18 cellular contexts compared by ENCODE assay signal in genomic region chr4:156128616-156129015, GRCh38.
A peak's percentile ranks its signal among the peaks of the same experiment; 100 is the strongest.
DNase-seq lines count a peak whose midpoint lies in the region; ATAC-seq and TF ChIP-seq lines count a peak whose summit lies in the region.
"Had no signal": no experiment of that assay in that cellular context is flagged by ENCODE, and none has a peak within 500 bp of the region (broad histone marks: within the 10 kb centered on the region; RNA-seq: fewer than 3 reads in every experiment).

No MANE protein-coding gene starts in this region.

- TF ChIP-seq CTCF in mammary epithelial cell (conservative IDR thresholded peaks at IDR 0.05 in 1 of 2, IDR thresholded peaks at IDR 0.05 in 1 of 2; ENCODE audit: extremely low read depth in 1 of 2, insufficient read depth in 1 of 2, low read depth in 1 of 2, low read length in 2 of 2) = no peak
- no peak for TF ChIP-seq CTCF in breast epithelium (IDR thresholded peaks at IDR 0.05)
- TF ChIP-seq CTCF in epithelial cell of esophagus (IDR thresholded peaks at IDR 0.05; ENCODE audit: insufficient read depth, low read depth, low read length, missing control alignments) = no peak

- DNase-seq in mammary epithelial cell (peak; percentile 45), breast epithelium (ENCODE audit: low spot score in 2 of 2) (no peak), epithelial cell of esophagus (ENCODE audit: low read depth) (peak; percentile 65)
- no peak for DNase-seq in CD4-positive, alpha-beta memory T cell
- DNase-seq: ACHN; BE2C; C1 segment of cervical spinal cord; Caco-2; Calu3; CD4-positive, CD25-positive, alpha-beta regulatory T cell; CD8-positive, alpha-beta T cell; DMS79 treated with DMSO at 0.1 percent for 48 hours; GF-D8 had no signal

- H3K4me3 Mint-ChIP-seq in CD4-positive, alpha-beta memory T cell = no peak overlapping the region
- H3K4me3 Mint-ChIP-seq: CD14-positive monocyte; CD4-positive, CD25-positive, alpha-beta regulatory T cell; CD8-positive, alpha-beta T cell had no signal

- CTCF ChIA-PET in mammary epithelial cell (lab: Charles Lee; ENCODE audit: low non-redundant PET) = no interaction called here
- CTCF ChIA-PET in CD4-positive, alpha-beta memory T cell (lab: Charles Lee; ENCODE audit: partially characterized antibody) = no interaction called here

- no peaks in the 10 kb centered on the region for H4K20me1 ChIP-seq in mammary epithelial cell (ENCODE audit: insufficient read depth, low read length)
- H4K20me1 ChIP-seq: BLaER1 had no signal

- H3K27ac ChIP-seq in mammary epithelial cell (ENCODE audit: insufficient read depth, low read depth, low read length) = no peak overlapping the region
- no peak overlapping the region for H3K27ac ChIP-seq in breast epithelium
- no peak overlapping the region for H3K27ac ChIP-seq in CD4-positive, alpha-beta memory T cell (ENCODE audit: low read depth, low read length)
- H3K27ac ChIP-seq: 22Rv1, A549, BLaER1 had no signal

- H3K4me1 Mint-ChIP-seq in CD4-positive, alpha-beta memory T cell = no peaks in the 10 kb centered on the region
- H3K4me1 Mint-ChIP-seq: CD14-positive monocyte; CD4-positive, CD25-positive, alpha-beta regulatory T cell had no signal

- no peak overlapping the region for H2AFZ ChIP-seq in mammary epithelial cell (ENCODE audit: low read depth, low read length)

- no peak overlapping the region for H3K4me2 ChIP-seq in mammary epithelial cell (ENCODE audit: insufficient read depth, low read depth, low read length)
- H3K4me2 ChIP-seq: A549, BLaER1 had no signal

- H3K36me3 Mint-ChIP-seq in CD4-positive, alpha-beta memory T cell = no peaks in the 10 kb centered on the region
- H3K36me3 Mint-ChIP-seq: CD14-positive monocyte; CD4-positive, CD25-positive, alpha-beta regulatory T cell; CD8-positive, alpha-beta T cell had no signal

- no peaks in the 10 kb centered on the region for H3K27me3 ChIP-seq in mammary epithelial cell (ENCODE audit: insufficient read depth, low read length)
- H3K27me3 ChIP-seq in breast epithelium = no peaks in the 10 kb centered on the region
- H3K27me3 ChIP-seq in CD4-positive, alpha-beta memory T cell (ENCODE audit: insufficient read depth, low read length) = no peaks in the 10 kb centered on the region
- H3K27me3 ChIP-seq: BE2C, BLaER1 had no signal

- BruUV-seq in mammary epithelial cell (replicated peaks; lab: Mats Ljungman, UMichigan) = no TSS peak

- H3K9me3 ChIP-seq in mammary epithelial cell (replicated peaks; ENCODE audit: insufficient read depth, low read length) (no peaks in the 10 kb centered on the region), breast epithelium (peaks cover 0 to 6% of the 10 kb centered on the region in 2 donors)
- H3K9me3 ChIP-seq in CD4-positive, alpha-beta memory T cell (ENCODE audit: control insufficient read depth in 1 of 2, low read length in 2 of 2) = no peaks in the 10 kb centered on the region
- H3K9me3 ChIP-seq: A549, BE2C, BLaER1 had no signal

- no peak for ATAC-seq in HG02610 (IDR thresholded peaks at IDR 0.05; ENCODE audit: unreplicated experiment)
- ATAC-seq: A549; CD8-positive, alpha-beta T cell had no signal

- H3K27me3 Mint-ChIP-seq in CD4-positive, alpha-beta memory T cell = no peaks in the 10 kb centered on the region
- H3K27me3 Mint-ChIP-seq: CD4-positive, CD25-positive, alpha-beta regulatory T cell had no signal

- dilution Hi-C loops in mammary epithelial cell (cut with HindIII; ENCODE audit: low sequenced_read_pairs) = no loop called here

- POLR2A ChIA-PET in CD4-positive, alpha-beta memory T cell (lab: Charles Lee; ENCODE audit: partially characterized antibody) = no interaction called here

- H3K4me3 ChIP-seq in mammary epithelial cell (replicated peaks in 1 of 3; ENCODE audit: insufficient read depth in 1 of 3, low read depth in 2 of 3, low read length in 3 of 3) (no peak overlapping the region), breast epithelium (no peak overlapping the region), epithelial cell of esophagus (ENCODE audit: low read length) (no peak overlapping the region)
- no peak overlapping the region for H3K4me3 ChIP-seq in CD4-positive, alpha-beta memory T cell (ENCODE audit: low read length in 2 of 2)
- H3K4me3 ChIP-seq: A549, BLaER1 had no signal

- peak overlapping the region in 1 of 7 donors; percentile 37 for H3K27ac Mint-ChIP-seq in CD4-positive, alpha-beta memory T cell
- H3K27ac Mint-ChIP-seq: CD4-positive, CD25-positive, alpha-beta regulatory T cell; CD8-positive, alpha-beta T cell had no signal

- H3K9me3 Mint-ChIP-seq in CD4-positive, alpha-beta memory T cell = peaks cover 0 to 20% (median 6%) of the 10 kb centered on the region in 8 donors

- 100% methylated on average over 1 of the region's 1 CpG for WGBS in mammary epithelial cell (ENCODE audit: low coverage, missing lambda C conversion rate)

- no peaks in the 10 kb centered on the region for H3K79me2 ChIP-seq in mammary epithelial cell (ENCODE audit: insufficient read depth, low read length)

- H3K36me3 ChIP-seq in mammary epithelial cell (ENCODE audit: insufficient read depth, low read length) (no peaks in the 10 kb centered on the region), breast epithelium (no peaks in the 10 kb centered on the region)
- H3K36me3 ChIP-seq in CD4-positive, alpha-beta memory T cell (ENCODE audit: insufficient read depth, low read length) = no peaks in the 10 kb centered on the region
- H3K36me3 ChIP-seq: BE2C, BLaER1 had no signal

- H3K9ac ChIP-seq in mammary epithelial cell (ENCODE audit: insufficient read depth, low read length) = no peak overlapping the region
- H3K9ac ChIP-seq: BLaER1 had no signal

- intact Hi-C loops in mammary epithelial cell (cut with micrococcal nuclease) = no loop called here
- intact Hi-C loops in breast epithelium (cut with DNase I; ENCODE audit: low total_unique reads) = no loop called here
- intact Hi-C loops in CD4-positive, alpha-beta memory T cell (cut with micrococcal nuclease) = no loop called here

- no peak for TF ChIP-seq POLR2A in breast epithelium (IDR thresholded peaks at IDR 0.05)

- H3K4me1 ChIP-seq in mammary epithelial cell (ENCODE audit: insufficient read depth, low read length) (no peaks in the 10 kb centered on the region), breast epithelium (no peaks in the 10 kb centered on the region)
- H3K4me1 ChIP-seq in CD4-positive, alpha-beta memory T cell (ENCODE audit: insufficient read depth, low read length) = no peaks in the 10 kb centered on the region
- H3K4me1 ChIP-seq: A549, BE2C, BLaER1, Caco-2 had no signal

- in situ Hi-C loops in mammary epithelial cell (cut with MboI; ENCODE audit: low sequenced_read_pairs in 2 of 2) = no loop called here

Comparison
In these comparisons a context has a peak if more than half of its experiments do, and no peak if none do; other contexts are left out.
1. DNase-seq: peak in mammary epithelial cell (single experiment) and epithelial cell of esophagus (single experiment); none in breast epithelium (0 of 2) and CD4-positive, alpha-beta memory T cell (0 of 5).